33 cellular contexts compared by ENCODE assay signal in the genomic region with DNA sequence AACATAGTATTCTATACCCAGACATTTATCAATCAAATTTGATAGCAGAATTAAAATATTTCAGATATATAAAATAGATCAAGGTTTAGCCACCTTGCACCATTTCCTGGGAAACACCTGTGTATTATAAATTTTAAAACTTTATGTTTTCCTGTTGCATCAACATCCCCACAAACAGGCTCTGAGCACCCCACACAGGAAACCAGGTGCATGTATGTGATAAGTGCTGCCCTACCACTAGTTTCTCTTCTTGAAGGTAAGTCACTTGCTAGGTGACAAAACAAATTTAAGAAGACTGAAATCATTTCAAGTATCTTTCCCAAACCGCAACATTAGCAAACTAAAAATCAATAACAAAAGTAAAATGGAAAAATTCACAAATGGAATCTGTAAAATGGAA.
"Had no signal": no experiment of that assay in that cellular context is flagged by ENCODE, and none has a peak within 500 bp of the region (broad histone marks: within the 10 kb centered on the region; RNA-seq: fewer than 3 reads in every experiment).

No MANE protein-coding gene starts in this region.

- H3K4me1 Mint-ChIP-seq: activated CD4-positive, alpha-beta T cell treated with anti-CD3 and anti-CD28 coated beads, Interleukin-2, amount 10 ng/mL, durations not matched to agents 7 days and 5 days; activated naive CD4-positive, alpha-beta T cell treated with anti-CD3 and anti-CD28 coated beads, Interleukin-2, amount 10 ng/mL, durations not matched to agents 7 days and 5 days; activated naive CD8-positive, alpha-beta T cell treated with anti-CD3 and anti-CD28 coated beads, Interleukin-2, amount 50 U/mL, for 24 hours had no signal

- DNase-seq: activated CD4-positive, alpha-beta T cell treated with anti-CD3 and anti-CD28 coated beads, Interleukin-2, amount 10 ng/mL, durations not matched to agents 7 days and 5 days; activated CD4-positive, alpha-beta T cell treated with anti-CD3 and anti-CD28 coated beads, Interleukin-2, amount 50 U/mL, for 48 hours; activated CD8-positive, alpha-beta T cell treated with anti-CD3 and anti-CD28 coated beads, Interleukin-2, amount 10 ng/mL, durations not matched to agents 7 days and 5 days; activated gamma-delta T cell treated with Interleukin-2 at 50 U/mL for 16 hours; activated naive CD4-positive, alpha-beta T cell treated with anti-CD3 and anti-CD28 coated beads, Interleukin-2, amount 10 ng/mL, durations not matched to agents 7 days and 5 days; activated naive CD8-positive, alpha-beta T cell treated with anti-CD3 and anti-CD28 coated beads, Interleukin-2, amount 50 U/mL, for 24 hours; activated T-cell treated with anti-CD3 and anti-CD28 coated beads for 4 hours; activated T-cell treated with anti-CD3 and anti-CD28 coated beads, Interleukin-2, amount 50 U/mL, for 4 hours; amniotic stem cell; aorta; brain microvascular endothelial cell; central memory CD4-positive, alpha-beta T cell; Kasumi-1; KBM-7; NCI-H1105; NCI-H1417 treated with DMSO at 0.1 percent for 48 hours; NCI-H187 treated with DMSO at 0.1 percent for 48 hours; NCI-H2081; NCI-H2171 treated with DMSO at 0.1 percent for 48 hours; NCI-H2227 treated with DMSO at 0.1 percent for 48 hours; NCI-H446; NCI-H510A treated with DMSO at 0.1 percent for 48 hours; NCI-H69; NCI-H82; NK-92 treated with Interleukin-12 subunit alpha and Interleukin-12 subunit beta, amount 100 ng/mL, for 24 hours; SHP77; SJCRH30; T1000; WERI-Rb-1 had no signal

- H3K4me1 ChIP-seq: SJCRH30 had no signal

- H3K36me3 Mint-ChIP-seq: activated naive CD4-positive, alpha-beta T cell treated with anti-CD3 and anti-CD28 coated beads, Interleukin-2, amount 10 ng/mL, durations not matched to agents 7 days and 5 days; activated naive CD8-positive, alpha-beta T cell had no signal

- H3K27ac ChIP-seq: brain microvascular endothelial cell, SJCRH30, SK-N-MC, WERI-Rb-1 had no signal

- H3K4me3 Mint-ChIP-seq: activated CD4-positive, alpha-beta T cell treated with anti-CD3 and anti-CD28 coated beads, Interleukin-2, amount 10 ng/mL, durations not matched to agents 7 days and 5 days; activated CD8-positive, alpha-beta T cell treated with anti-CD3 and anti-CD28 coated beads, Interleukin-2, amount 10 ng/mL, durations not matched to agents 7 days and 5 days; activated naive CD4-positive, alpha-beta T cell treated with anti-CD3 and anti-CD28 coated beads, Interleukin-2, amount 10 ng/mL, durations not matched to agents 7 days and 5 days; activated naive CD8-positive, alpha-beta T cell; activated naive CD8-positive, alpha-beta T cell treated with anti-CD3 and anti-CD28 coated beads, Interleukin-2, amount 50 U/mL, for 24 hours; activated T-cell treated with anti-CD3 and anti-CD28 coated beads, Interleukin-2, amount 50 U/mL, for 4 hours; activated T-helper 1 cell treated with anti-CD3 and anti-CD28 coated beads, Interleukin-12 subunit alpha, Interleukin-12 subunit beta, Interleukin-2, Interleukin-4 antibody, amounts not matched to agents 30 ng/mL and 10 ng/mL and 1 ng/mL, durations not matched to agents 14 hours and 24 hours and 36 hours had no signal

- H3K9me3 Mint-ChIP-seq: activated naive CD4-positive, alpha-beta T cell treated with anti-CD3 and anti-CD28 coated beads, Interleukin-2, amount 10 ng/mL, durations not matched to agents 7 days and 5 days had no signal

- H3K27ac Mint-ChIP-seq: activated CD4-positive, alpha-beta T cell treated with anti-CD3 and anti-CD28 coated beads, Interleukin-2, amount 10 ng/mL, durations not matched to agents 7 days and 5 days; activated CD8-positive, alpha-beta T cell treated with anti-CD3 and anti-CD28 coated beads, Interleukin-2, amount 10 ng/mL, durations not matched to agents 7 days and 5 days; activated naive CD4-positive, alpha-beta T cell treated with anti-CD3 and anti-CD28 coated beads, Interleukin-2, amount 10 ng/mL, durations not matched to agents 7 days and 5 days; activated naive CD8-positive, alpha-beta T cell; activated naive CD8-positive, alpha-beta T cell treated with anti-CD3 and anti-CD28 coated beads, Interleukin-2, amount 50 U/mL, for 24 hours; activated T-helper 1 cell treated with anti-CD3 and anti-CD28 coated beads, Interleukin-12 subunit alpha, Interleukin-12 subunit beta, Interleukin-2, Interleukin-4 antibody, amounts not matched to agents 30 ng/mL and 10 ng/mL and 1 ng/mL, durations not matched to agents 14 hours and 24 hours and 36 hours had no signal

- H3K27me3 ChIP-seq: brain microvascular endothelial cell, SJCRH30 had no signal

- H3K4me3 ChIP-seq: SJCRH30, SK-N-MC had no signal

- ATAC-seq: activated CD8-positive, alpha-beta T cell treated with anti-CD3 and anti-CD28 coated beads, Interleukin-2, amount 10 ng/mL, durations not matched to agents 7 days and 5 days; activated naive CD8-positive, alpha-beta T cell treated with anti-CD3 and anti-CD28 coated beads, Interleukin-2, amount 50 U/mL, for 24 hours; activated T-cell treated with anti-CD3 and anti-CD28 coated beads, Interleukin-2, amount 50 U/mL, for 4 hours; Panc1 had no signal

- H3K36me3 ChIP-seq: brain microvascular endothelial cell, SJCRH30, WERI-Rb-1 had no signal

- H3K27me3 Mint-ChIP-seq: activated CD4-positive, alpha-beta T cell treated with anti-CD3 and anti-CD28 coated beads, Interleukin-2, amount 10 ng/mL, durations not matched to agents 7 days and 5 days; activated naive CD4-positive, alpha-beta T cell treated with anti-CD3 and anti-CD28 coated beads, Interleukin-2, amount 10 ng/mL, durations not matched to agents 7 days and 5 days; activated naive CD8-positive, alpha-beta T cell; activated naive CD8-positive, alpha-beta T cell treated with anti-CD3 and anti-CD28 coated beads, Interleukin-2, amount 50 U/mL, for 24 hours had no signal

- H3K9me3 ChIP-seq: SJCRH30 had no signal
